ENCODE assay signal across 8 cellular contexts in genomic region chr14:76152333-76152681, GRCh38. TPM values are rescaled to one million over a fixed set of nuclear protein-coding genes. Genes with fewer than 3 reads are reported as not detected.
DNase-seq lines count a peak whose midpoint lies in the region; ATAC-seq and TF ChIP-seq lines count a peak whose summit lies in the region.

No MANE protein-coding gene starts in this region.

- peaks cover 51% of the 10 kb centered on the region for H3K4me1 ChIP-seq in PC-3 (ENCODE audit: insufficient read depth, low read length)

- no peak for TF ChIP-seq CTCF in PC-3 (conservative IDR thresholded peaks at IDR 0.05; ENCODE audit: low read depth, low read length)

- peaks cover 59% of the 10 kb centered on the region for H3K4me1 Mint-ChIP-seq in activated T-cell treated with anti-CD3 and anti-CD28 coated beads, Interleukin-2, amount 50 U/mL, for 24 hours (ENCODE audit: low read depth)
- peaks cover 43 to 50% (median 47%) of the 10 kb centered on the region in 3 donors for H3K4me1 Mint-ChIP-seq in naive B cell
- peaks cover 53% of the 10 kb centered on the region for H3K4me1 Mint-ChIP-seq in stimulated activated effector memory CD8-positive, alpha-beta T cell treated with anti-CD3 and anti-CD28 coated beads, Interleukin-12 subunit alpha, Interleukin-12 subunit beta, amount 100 ng/mL, for 72 hours

- H3K27ac Mint-ChIP-seq in activated T-cell treated with anti-CD3 and anti-CD28 coated beads, Interleukin-2, amount 50 U/mL, for 24 hours, result peak overlapping the region; percentile 99
- peak overlapping the region; percentile 94 to 100 (median 97) for H3K27ac Mint-ChIP-seq in naive B cell
- peak overlapping the region; percentile 99 for H3K27ac Mint-ChIP-seq in stimulated activated effector memory CD8-positive, alpha-beta T cell treated with anti-CD3 and anti-CD28 coated beads, Interleukin-12 subunit alpha, Interleukin-12 subunit beta, amount 100 ng/mL, for 72 hours

- peak overlapping the region; percentile 98 for H3K4me3 ChIP-seq in PC-3 (ENCODE audit: low read length)

- TSS peak; percentile 82 for BruUV-seq in PC-3 (replicated peaks; lab: Mats Ljungman, UMichigan)

- no peaks in the 10 kb centered on the region for H3K9me2 ChIP-seq in PC-3 (replicated peaks; ENCODE audit: low read length)

- DNase-seq in Ammon's horn (ENCODE audit: low spot score) (peak; percentile 41), PC-3 (peak; percentile 80), naive B cell (peak; percentile 50)
- peak; percentile 79 for DNase-seq in activated T-cell treated with anti-CD3 and anti-CD28 coated beads, Interleukin-2, amount 50 U/mL, for 24 hours
- DNase-seq in stimulated activated effector memory CD8-positive, alpha-beta T cell treated with anti-CD3 and anti-CD28 coated beads, Interleukin-12 subunit alpha, Interleukin-12 subunit beta, amount 100 ng/mL, for 72 hours (ENCODE audit: low spot score in 2 of 2), result peak; percentile 54 to 87

- peak overlapping the region; percentile 89 for H3K27ac ChIP-seq in PC-3 (ENCODE audit: low read length)

- peaks cover 48% of the 10 kb centered on the region for H4K20me1 ChIP-seq in PC-3 (ENCODE audit: low read length)

- H3K9me3 Mint-ChIP-seq in activated T-cell treated with anti-CD3 and anti-CD28 coated beads, Interleukin-2, amount 50 U/mL, for 24 hours, result peaks cover 6% of the 10 kb centered on the region
- H3K9me3 Mint-ChIP-seq in naive B cell, result peaks cover 0 to 14% (median 8%) of the 10 kb centered on the region in 7 donors
- no peaks in the 10 kb centered on the region for H3K9me3 Mint-ChIP-seq in stimulated activated effector memory CD8-positive, alpha-beta T cell treated with anti-CD3 and anti-CD28 coated beads, Interleukin-12 subunit alpha, Interleukin-12 subunit beta, amount 100 ng/mL, for 72 hours

- no peaks in the 10 kb centered on the region for H3K27me3 Mint-ChIP-seq in activated T-cell treated with anti-CD3 and anti-CD28 coated beads, Interleukin-2, amount 50 U/mL, for 24 hours
- H3K27me3 Mint-ChIP-seq in naive B cell, result no peaks in the 10 kb centered on the region

- H3K27me3 ChIP-seq in PC-3 (ENCODE audit: low read length), result no peaks in the 10 kb centered on the region

- CTCF ChIA-PET in PC-3 (lab: Charles Lee), result no interaction called here

- H3K36me3 ChIP-seq in PC-3 (ENCODE audit: low read depth, low read length), result peaks cover 24% of the 10 kb centered on the region

- POLR2A ChIA-PET in PC-3 (lab: Charles Lee; ENCODE audit: unreplicated experiment), result interaction anchor here (0.6 kb wide), 1 partner anchor 48 kb away, joined by 4 read pairs; no protein-coding TSS in a partner anchor

- peak overlapping the region; percentile 91 for H3K4me2 ChIP-seq in PC-3 (ENCODE audit: low read length)

- H3K36me3 Mint-ChIP-seq in activated T-cell treated with anti-CD3 and anti-CD28 coated beads, Interleukin-2, amount 50 U/mL, for 24 hours (ENCODE audit: low read depth), result peaks cover 52% of the 10 kb centered on the region
- H3K36me3 Mint-ChIP-seq in naive B cell, result peaks cover 14 to 23% of the 10 kb centered on the region in 2 donors
- peaks cover 51% of the 10 kb centered on the region for H3K36me3 Mint-ChIP-seq in stimulated activated effector memory CD8-positive, alpha-beta T cell treated with anti-CD3 and anti-CD28 coated beads, Interleukin-12 subunit alpha, Interleukin-12 subunit beta, amount 100 ng/mL, for 72 hours

- peak overlapping the region; percentile 75 for H2AFZ ChIP-seq in PC-3 (ENCODE audit: low read length)

- peak overlapping the region; percentile 98 for H3K4me3 Mint-ChIP-seq in activated T-cell treated with anti-CD3 and anti-CD28 coated beads, Interleukin-2, amount 50 U/mL, for 24 hours
- H3K4me3 Mint-ChIP-seq in naive B cell, result peak overlapping the region; percentile 83 to 99 (median 96)
- peak overlapping the region; percentile 98 for H3K4me3 Mint-ChIP-seq in stimulated activated effector memory CD8-positive, alpha-beta T cell treated with anti-CD3 and anti-CD28 coated beads, Interleukin-12 subunit alpha, Interleukin-12 subunit beta, amount 100 ng/mL, for 72 hours

- intact Hi-C loops in PC-3 (cut with micrococcal nuclease), result loop anchor here (5.0 kb wide), 1 partner anchor 50 kb away; no protein-coding TSS in a partner anchor

- ATAC-seq in GM18873 (IDR thresholded peaks at IDR 0.05; ENCODE audit: low FRiP score, unreplicated experiment) (peak; percentile 49), HG03159 (IDR thresholded peaks at IDR 0.05; ENCODE audit: unreplicated experiment) (peak; percentile 75), PC-3 (peak; percentile 91), esophagus mucosa (peak; percentile 90), naive B cell (ENCODE audit: low read depth in 2 of 2) (peak; percentile 28 to 38)
- ATAC-seq in stimulated activated effector memory CD8-positive, alpha-beta T cell treated with anti-CD3 and anti-CD28 coated beads, Interleukin-12 subunit alpha, Interleukin-12 subunit beta, amount 100 ng/mL, for 72 hours, result peak; percentile 95

- no peaks in the 10 kb centered on the region for H3F3A ChIP-seq in PC-3 (ENCODE audit: low read length, unreplicated experiment)

- peaks cover 55% of the 10 kb centered on the region for H3K79me2 ChIP-seq in PC-3 (ENCODE audit: low read length)

- H3K9ac ChIP-seq in PC-3 (ENCODE audit: low read length), result peak overlapping the region; percentile 99

- H3K9me3 ChIP-seq in PC-3 (ENCODE audit: low read length), result no peaks in the 10 kb centered on the region

RNA-seq across cellular contexts. Expression of gene GPATCH2L, which starts 0.6 kb away (rescaled TPM):
- total RNA-seq in PC-3 (2014; rRNA removed) (43.5 and 46.0 TPM in 2 replicates), esophagus mucosa (17.5 TPM)
- 10 to 100 TPM; 10.7 to 18.1 (median 13.3) TPM for polyA plus RNA-seq in naive B cell (ENCODE audit: low read depth in 6 of 6)

Comparison
In these comparisons a context has a peak if more than half of its experiments do, and no peak if none do; other contexts are left out.
1. Peak in every context shown above with its lines: DNase-seq, ATAC-seq, H3K4me3 ChIP-seq and H3K27ac ChIP-seq.
2. ATAC-seq: peak in every context shown above with its lines; median percentile 95 in stimulated activated effector memory CD8-positive, alpha-beta T cell treated with anti-CD3 and anti-CD28 coated beads, Interleukin-12 subunit alpha, Interleukin-12 subunit beta, amount 100 ng/mL, for 72 hours; 91 in PC-3; 90 in esophagus mucosa; 75 in HG03159; 49 in GM18873; 33 in naive B cell.